In the genomic region with DNA sequence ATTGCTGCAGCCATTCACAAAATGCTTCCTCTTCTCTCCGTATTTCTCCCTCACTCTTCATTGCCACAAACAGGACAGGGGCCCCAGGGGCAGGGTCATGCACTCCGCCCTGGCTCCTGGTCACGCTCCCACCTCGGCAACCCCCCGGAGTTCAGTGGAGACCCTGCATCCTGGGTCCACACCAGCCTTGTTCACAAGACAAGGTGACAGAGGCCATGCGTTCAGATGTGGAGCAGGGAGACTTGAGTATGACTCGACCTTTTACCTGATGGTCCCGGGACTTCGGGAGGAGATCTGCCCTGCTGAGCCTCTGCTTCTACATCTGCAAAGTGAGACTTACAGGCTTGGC, we compare ENCODE assay signal across 10 cellular contexts. TPM values are rescaled to one million over a fixed set of nuclear protein-coding genes. Genes with fewer than 3 reads are reported as not detected.
DNase-seq lines count a peak whose midpoint lies in the region; ATAC-seq and TF ChIP-seq lines count a peak whose summit lies in the region.
"Had no signal": no experiment of that assay in that cellular context is flagged by ENCODE, and none has a peak within 500 bp of the region (broad histone marks: within the 10 kb centered on the region; RNA-seq: fewer than 3 reads in every experiment).

No MANE protein-coding gene starts in this region.

- H3K36me3 ChIP-seq in iPS-20b (ENCODE audit: insufficient read depth, low read depth, low read length) (no peaks in the 10 kb centered on the region), suprapubic skin (no peaks in the 10 kb centered on the region)

- H3K27me3 Mint-ChIP-seq in activated naive CD4-positive, alpha-beta T cell treated with anti-CD3 and anti-CD28 coated beads, Interleukin-2, amount 50 U/mL, for 24 hours = peaks cover 9% of the 10 kb centered on the region

- H3K27ac ChIP-seq in VCaP (peak overlapping the region; percentile 71), iPS-20b (ENCODE audit: low read length) (no peak overlapping the region), suprapubic skin (no peak overlapping the region)

- no peaks in the 10 kb centered on the region for H3K9me3 Mint-ChIP-seq in activated naive CD4-positive, alpha-beta T cell treated with anti-CD3 and anti-CD28 coated beads, Interleukin-2, amount 50 U/mL, for 24 hours

- peaks cover 13% of the 10 kb centered on the region for H3K4me1 Mint-ChIP-seq in activated naive CD4-positive, alpha-beta T cell treated with anti-CD3 and anti-CD28 coated beads, Interleukin-2, amount 50 U/mL, for 24 hours

- H3K27ac Mint-ChIP-seq in activated naive CD4-positive, alpha-beta T cell treated with anti-CD3 and anti-CD28 coated beads, Interleukin-2, amount 50 U/mL, for 24 hours = no peak overlapping the region

- no peak for TF ChIP-seq CTCF in VCaP (conservative IDR thresholded peaks at IDR 0.05)
- no peak for TF ChIP-seq CTCF in suprapubic skin (IDR thresholded peaks at IDR 0.05)

- no peak for TF ChIP-seq EP300 in suprapubic skin (IDR thresholded peaks at IDR 0.05)

- H3K27me3 ChIP-seq in iPS-20b (ENCODE audit: insufficient read depth, low read length) = peaks cover 43% of the 10 kb centered on the region
- H3K27me3 ChIP-seq in suprapubic skin = peaks cover 2% of the 10 kb centered on the region

- no peak for DNase-seq in activated naive CD4-positive, alpha-beta T cell treated with anti-CD3 and anti-CD28 coated beads, Interleukin-2, amount 50 U/mL, for 16 hours
- DNase-seq in suprapubic skin (ENCODE audit: low spot score in 2 of 2) (no peak), NCI-H69 (lab: John Stamatoyannopoulos, UW) (no peak)

- peak overlapping the region; percentile 68 for H3K4me3 Mint-ChIP-seq in activated naive CD4-positive, alpha-beta T cell treated with anti-CD3 and anti-CD28 coated beads, Interleukin-2, amount 50 U/mL, for 24 hours

- TF ChIP-seq POLR2A in suprapubic skin (IDR thresholded peaks at IDR 0.05) = no peak

- H3K9me3 ChIP-seq in iPS-20b (ENCODE audit: insufficient read depth, low read depth, low read length) (0 out of 2 replicates have a peak, but pooled peaks cover 2% of the 10 kb centered on the region), suprapubic skin (no peaks in the 10 kb centered on the region)
- H3K9me3 ChIP-seq: mucosa of descending colon had no signal

- ATAC-seq in HG03039 (IDR thresholded peaks at IDR 0.05; ENCODE audit: unreplicated experiment) = no peak
- no peak for ATAC-seq in HG03025 (IDR thresholded peaks at IDR 0.05; ENCODE audit: low FRiP score, unreplicated experiment)

- no peak overlapping the region; the same call in 1 of the 2 replicates for H3K9ac ChIP-seq in iPS-20b (ENCODE audit: low read depth, low read length)

- H3K4me1 ChIP-seq in iPS-20b (ENCODE audit: insufficient read depth, low read length) (peaks cover 13% of the 10 kb centered on the region; the same call in 1 of the 2 replicates), suprapubic skin (peaks cover 26% of the 10 kb centered on the region)

- H3K36me3 Mint-ChIP-seq in activated naive CD4-positive, alpha-beta T cell treated with anti-CD3 and anti-CD28 coated beads, Interleukin-2, amount 50 U/mL, for 24 hours = no peaks in the 10 kb centered on the region

- 62% methylated on average over 7 of the region's 9 CpGs for WGBS in suprapubic skin

- peak overlapping the region; percentile 59 for H3K4me3 ChIP-seq in iPS-20b (ENCODE audit: low read length)
- peak overlapping the region; percentile 14 for H3K4me3 ChIP-seq in suprapubic skin
- H3K4me3 ChIP-seq: mucosa of descending colon had no signal

RNA-seq across cellular contexts. Expression of a gene that starts 49.4 kb away (rescaled TPM):
- total RNA-seq in suprapubic skin = not detected
- total RNA-seq: mucosa of descending colon; T-helper 1 cell treated with Interleukin-12 subunit alpha and Interleukin-12 subunit beta and Interleukin-4 antibody, amounts not matched to agents 30 ng/mL and 1 ng/mL, for 36 hours had no signal
